ENCODE assay signal across 9 cellular contexts in genomic region chr22:45997775-45998637, GRCh38. TPM values are rescaled to one million over a fixed set of nuclear protein-coding genes. Genes with fewer than 3 reads are reported as not detected.
A peak's percentile ranks its signal among the peaks of the same experiment; 100 is the strongest.
DNase-seq lines count a peak whose midpoint lies in the region; ATAC-seq and TF ChIP-seq lines count a peak whose summit lies in the region.
"Had no signal": no experiment of that assay in that cellular context is flagged by ENCODE, and none has a peak within 500 bp of the region (broad histone marks: within the 10 kb centered on the region; RNA-seq: fewer than 3 reads in every experiment).

No MANE protein-coding gene starts in this region.

- TF ChIP-seq CTCF in IMR-90 (conservative IDR thresholded peaks at IDR 0.05; ENCODE audit: low read depth, low read length) = no peak
- TF ChIP-seq CTCF in left ventricle myocardium inferior (IDR thresholded peaks at IDR 0.05; ENCODE audit: borderline replicate concordance) = no peak
- TF ChIP-seq CTCF in stomach (IDR thresholded peaks at IDR 0.05) = no peak

- whole genome bisulfite sequencing in IMR-90 (ENCODE audit: extremely low coverage in 2 of 2, insufficient read length in 1 of 2), 2 experiments = 68% methylated on average over 5 of the region's 17 CpGs; no CpG with 5 or more reads in 1 of the 2 experiments
- 51 to 75% (median 62%) methylated on average over 8 to 17 of the region's 17 CpGs for WGBS in stomach, 5 donors

- H2AK9ac ChIP-seq in IMR-90 (replicated peaks; ENCODE audit: low read depth, low read length, poor library complexity) = peak overlapping the region; percentile 96

- H2AFZ ChIP-seq in IMR-90 (replicated peaks; ENCODE audit: low read length, poor library complexity) = peak overlapping the region; percentile 96

- H3K4me1 ChIP-seq in IMR-90 (ENCODE audit: control insufficient read depth, insufficient read depth, low read length) (peaks cover 33% of the 10 kb centered on the region), left ventricle myocardium inferior (peaks cover 87% of the 10 kb centered on the region), stomach (peaks cover 30 to 74% (median 60%) of the 10 kb centered on the region in 4 donors)

- H3K23ac ChIP-seq in IMR-90 (ENCODE audit: low read depth, low read length) = peak overlapping the region; percentile 76; the same call in 1 of the 2 replicates

- CTCF ChIA-PET in IMR-90 (lab: Yijun Ruan, JAX) = interaction anchor here (3.0 kb wide), 1 partner anchor 8 kb away, joined by 16 read pairs; no protein-coding TSS in a partner anchor

- peak overlapping the region; percentile 92 for H2AK5ac ChIP-seq in IMR-90 (ENCODE audit: low read depth, low read length)

- H3K79me1 ChIP-seq in IMR-90 (ENCODE audit: low read depth in 1 of 2, low read length in 2 of 2) = peaks cover 0 to 9% of the 10 kb centered on the region in 2 experiments; a peak in 1 of 4 replicates

- peak overlapping the region; percentile 66 for H3K9ac ChIP-seq in IMR-90 (ENCODE audit: low read depth, low read length)

- intact Hi-C loops in IMR-90 (cut with micrococcal nuclease) = no loop called here
- intact Hi-C loops in left ventricle myocardium inferior (cut with micrococcal nuclease) = no loop called here
- intact Hi-C loops in stomach (cut with DNase I; ENCODE audit: low total_unique reads) = loop anchor here (5.0 kb wide), 1 partner anchor 319 kb away; no protein-coding TSS in a partner anchor

- peak overlapping the region; percentile 100 for H2BK15ac ChIP-seq in IMR-90 (ENCODE audit: low read depth, low read length)

- H4K20me1 ChIP-seq in IMR-90 (ENCODE audit: insufficient read depth, low read length) = no peaks in the 10 kb centered on the region

- TF ChIP-seq EP300 in stomach (IDR thresholded peaks at IDR 0.05) = no peak

- no peak for TF ChIP-seq RAD21 in IMR-90 (IDR thresholded peaks at IDR 0.05; ENCODE audit: low read length)

- no TSS peak for BruUV-seq in IMR-90 (replicated peaks; lab: Mats Ljungman, UMichigan)

- H3K36me3 ChIP-seq in IMR-90 (ENCODE audit: control insufficient read depth, insufficient read depth, low read length) (no peaks in the 10 kb centered on the region), left ventricle myocardium inferior (no peaks in the 10 kb centered on the region), stomach (no peaks in the 10 kb centered on the region)

- dilution Hi-C loops in IMR-90 (cut with HindIII; ENCODE audit: low sequenced_read_pairs, unreplicated experiment) = no loop called here

- peak overlapping the region; percentile 92 to 98 for H4K8ac ChIP-seq in IMR-90 (ENCODE audit: low read depth in 2 of 2, low read length in 2 of 2)

- POLR2A ChIA-PET in IMR-90 (lab: Charles Lee; ENCODE audit: unreplicated experiment) = interaction anchor here (1.0 kb wide), 1 partner anchor 119 kb away, joined by 6 read pairs; no protein-coding TSS in a partner anchor

- in situ Hi-C loops in IMR-90 (cut with MboI; ENCODE audit: low sequenced_read_pairs) = no loop called here

- TF ChIP-seq POLR2A in IMR-90 (IDR thresholded peaks at IDR 0.05; ENCODE audit: low read depth, low read length) = no peak
- TF ChIP-seq POLR2A in stomach (IDR thresholded peaks at IDR 0.05) = no peak

- ATAC-seq in IMR-90 (ENCODE audit: low read depth) (peak; percentile 33), HG02588 (IDR thresholded peaks at IDR 0.05; ENCODE audit: unreplicated experiment) (no peak)

- peak overlapping the region; percentile 85 for H4K5ac ChIP-seq in IMR-90 (ENCODE audit: low read depth, low read length)

- peak overlapping the region; percentile 97 for H3K27ac ChIP-seq in IMR-90 (ENCODE audit: insufficient read depth, low read length)
- H3K27ac ChIP-seq in left ventricle myocardium inferior (replicated peaks) = peak overlapping the region; percentile 94
- H3K27ac ChIP-seq in stomach = peak overlapping the region; percentile 34 to 85 (median 78)

- H3K4me3 ChIP-seq in IMR-90 (ENCODE audit: insufficient read depth, low read depth, low read length) = no peak overlapping the region
- H3K4me3 ChIP-seq in left ventricle myocardium inferior = peak overlapping the region; percentile 43
- H3K4me3 ChIP-seq in stomach = no peak overlapping the region

- peaks cover 18% of the 10 kb centered on the region for H3K9me1 ChIP-seq in IMR-90 (ENCODE audit: insufficient read depth, low read length)

- peak overlapping the region; percentile 97 for H3K14ac ChIP-seq in IMR-90 (replicated peaks; ENCODE audit: low read depth, low read length)

- H3K4me2 ChIP-seq in IMR-90 (ENCODE audit: low read depth, low read length) = peak overlapping the region; percentile 54

- H3K56ac ChIP-seq in IMR-90 (ENCODE audit: extremely low read depth, insufficient read depth, low read length) = peak overlapping the region; percentile 76

- DNase-seq in IMR-90 (no peak), SKM-1 treated with dmso at 0.1 percent for 144 hours (lab: John Stamatoyannopoulos, UW; ENCODE audit: unreplicated experiment) (peak; percentile 66), left ventricle myocardium inferior (peak; percentile 24), stomach (no peak), AG08396 (ENCODE audit: low spot score) (no peak), GDM1 (lab: John Stamatoyannopoulos, UW) (no peak)
- no peak for DNase-seq in activated naive CD4-positive, alpha-beta T cell treated with Interleukin-2 at 50 U/mL for 16 hours
- DNase-seq: SIG-M5 had no signal

- H2BK120ac ChIP-seq in IMR-90 (ENCODE audit: low read depth, low read length) = peak overlapping the region; percentile 99

- H2BK5ac ChIP-seq in IMR-90 (ENCODE audit: low read depth, low read length, poor library complexity, severe bottlenecking) = peak overlapping the region; percentile 96

- H3K9me3 ChIP-seq in IMR-90 (ENCODE audit: control insufficient read depth, insufficient read depth, low read length) (no peaks in the 10 kb centered on the region), left ventricle myocardium inferior (replicated peaks) (no peaks in the 10 kb centered on the region), stomach (no peaks in the 10 kb centered on the region)

- H3K18ac ChIP-seq in IMR-90 (ENCODE audit: low read depth, low read length) = peak overlapping the region; percentile 88

- H3K4ac ChIP-seq in IMR-90 (ENCODE audit: low read depth, low read length) = peak overlapping the region; percentile 98

- H3K27me3 ChIP-seq in IMR-90 (ENCODE audit: control insufficient read depth, insufficient read depth, low read length) (no peaks in the 10 kb centered on the region), left ventricle myocardium inferior (ENCODE audit: low read depth) (no peaks in the 10 kb centered on the region), stomach (no peaks in the 10 kb centered on the region)

- peak overlapping the region; percentile 94 for H2BK20ac ChIP-seq in IMR-90 (ENCODE audit: low read depth, low read length)

- H4K91ac ChIP-seq in IMR-90 (ENCODE audit: insufficient read depth, low read depth, low read length) = peak overlapping the region; percentile 96

TF ChIP-seq in IMR-90, 13 proteins besides CTCF, POLR2A, EP300 and RAD21:
- TF ChIP-seq CHD1 (IDR thresholded peaks at IDR 0.05; ENCODE audit: low read depth, low read length) (no peak), CEBPB (IDR thresholded peaks at IDR 0.05; ENCODE audit: low read depth, low read length) (no peak), SMC3 (IDR thresholded peaks at IDR 0.05; ENCODE audit: low read depth, low read length) (no peak), FOS (IDR thresholded peaks at IDR 0.05; ENCODE audit: low read depth, low read length) (no peak), RFX5 (IDR thresholded peaks at IDR 0.05; ENCODE audit: low read depth, low read length) (no peak), MAFK (IDR thresholded peaks at IDR 0.05; ENCODE audit: low read depth, low read length) (no peak), MAZ (IDR thresholded peaks at IDR 0.05; ENCODE audit: borderline replicate concordance, low read depth, low read length) (no peak), NFE2L2 (IDR thresholded peaks at IDR 0.05; ENCODE audit: low read depth, low read length) (no peak), ELK1 (IDR thresholded peaks at IDR 0.05; ENCODE audit: borderline replicate concordance, low read depth, low read length) (no peak), BHLHE40 (IDR thresholded peaks at IDR 0.05; ENCODE audit: low read depth, low read length) (no peak), MXI1 (IDR thresholded peaks at IDR 0.05; ENCODE audit: borderline replicate concordance, low read depth, low read length) (no peak), RCOR1 (IDR thresholded peaks at IDR 0.05; ENCODE audit: insufficient replicate concordance, low read length) (no peak), USF2 (IDR thresholded peaks at IDR 0.05; ENCODE audit: low read depth, low read length) (no peak)

RNA-seq across cellular contexts. Expression of gene WNT7B, which starts 21.0 kb away (rescaled TPM):
- total RNA-seq in IMR-90 (2012; rRNA removed) (under 0.01 TPM in 2 replicates), left ventricle myocardium inferior (not detected), stomach (not detected)
- polyA plus RNA-seq in IMR-90 (2012; rRNA removed) (0.15 and 0.16 TPM in 2 replicates), stomach (1 to 10 TPM in 1 of 3 donors, under 1 TPM in 1, not detected in 1; 0.06 to 2.0 TPM)
- polyA plus RNA-seq in IMR-90 (2012; cell fraction: cytosol; rRNA removed) = 0.21 and 0.23 TPM in 2 replicates
- polyA plus RNA-seq in IMR-90 (2012; cell fraction: nucleus; rRNA removed; ENCODE audit: low replicate concordance) = 0.10 and 0.15 TPM in 2 replicates

Comparison
In these comparisons a context has a peak if more than half of its experiments do, and no peak if none do; other contexts are left out.
1. DNase-seq: peak in SKM-1 treated with dmso at 0.1 percent for 144 hours (single experiment) and left ventricle myocardium inferior (single experiment); none in IMR-90 (single experiment), stomach (single experiment), AG08396 (single experiment), activated naive CD4-positive, alpha-beta T cell treated with Interleukin-2 at 50 U/mL for 16 hours (single experiment) and GDM1 (single experiment).
2. Peak in every context shown above with its lines, with median percentiles within 50 percentile points of each other: H3K27ac ChIP-seq.